In the genomic region with DNA sequence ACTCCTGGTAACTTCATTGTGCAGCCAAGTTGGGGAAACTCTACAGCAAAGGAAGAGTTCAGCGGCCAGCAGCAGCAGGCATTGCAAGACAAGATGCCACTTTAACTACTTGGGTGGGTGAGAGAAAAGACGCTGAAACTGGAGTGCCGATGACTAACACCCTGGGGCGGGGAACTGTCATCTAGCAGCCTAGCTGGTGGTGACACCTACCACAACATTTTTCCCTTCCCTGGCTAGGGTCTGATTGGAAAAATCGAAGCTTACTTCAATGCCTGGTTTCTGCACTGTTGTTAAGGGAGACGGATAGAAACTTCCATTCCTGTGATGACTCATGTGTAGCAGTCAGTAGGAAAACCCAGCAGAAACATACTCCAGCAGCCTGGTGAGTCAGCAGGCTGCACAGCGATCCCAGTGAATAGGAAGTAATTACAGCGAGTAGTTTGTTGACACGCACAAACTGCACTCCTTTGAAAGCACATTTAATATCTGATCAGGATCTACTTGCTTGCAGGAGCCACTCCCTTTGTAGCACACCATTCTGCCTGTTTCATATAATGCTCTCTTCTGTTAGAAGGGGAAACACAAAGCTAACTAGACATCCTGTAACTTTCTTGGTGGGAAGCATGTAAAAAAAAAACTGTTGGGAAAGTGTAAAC, we compare ENCODE assay signal across 1 cellular context.
TF ChIP-seq lines count a peak whose summit lies in the region.

No MANE protein-coding gene starts in this region.

TF ChIP-seq in HepG2, 621 proteins besides CTCF, POLR2A, EP300 and RAD21 (continued from another document and continues in another):
- TF ChIP-seq, protein P1, sequence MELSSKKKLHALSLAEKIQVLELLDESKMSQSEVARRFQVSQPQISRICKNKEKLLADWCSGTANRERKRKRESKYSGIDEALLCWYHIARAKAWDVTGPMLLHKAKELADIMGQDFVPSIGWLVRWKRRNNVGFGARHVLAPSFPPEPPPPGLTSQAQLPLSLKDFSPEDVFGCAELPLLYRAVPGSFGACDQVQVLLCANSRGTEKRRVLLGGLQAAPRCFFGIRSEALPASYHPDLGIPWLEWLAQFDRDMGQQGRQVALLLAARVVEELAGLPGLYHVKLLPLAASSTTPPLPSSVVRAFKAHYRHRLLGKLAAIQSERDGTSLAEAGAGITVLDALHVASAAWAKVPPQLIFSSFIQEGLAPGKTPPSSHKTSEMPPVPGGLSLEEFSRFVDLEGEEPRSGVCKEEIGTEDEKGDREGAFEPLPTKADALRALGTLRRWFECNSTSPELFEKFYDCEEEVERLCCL (CRISPR knock-in tag; IDR thresholded peaks at IDR 0.05; ENCODE audit: borderline replicate concordance): no peak
- TF ChIP-seq CBX2 (IDR thresholded peaks at IDR 0.05; ENCODE audit: low read depth, low read length): no peak
- TF ChIP-seq CBX2 (CRISPR knock-in tag; IDR thresholded peaks at IDR 0.05; ENCODE audit: low read depth): no peak
- peak; percentile 45; the same call in 1 of the 2 replicates for TF ChIP-seq KDM2A (CRISPR knock-in tag; IDR thresholded peaks at IDR 0.05; ENCODE audit: borderline replicate concordance, low read depth)
- TF ChIP-seq RBFOX2 (IDR thresholded peaks at IDR 0.05; ENCODE audit: low read depth, low read length): no peak
- TF ChIP-seq ZNF12 (CRISPR knock-in tag; IDR thresholded peaks at IDR 0.05): peak; percentile 63; the same call in 1 of the 2 replicates
- TF ChIP-seq FLYWCH1 (CRISPR knock-in tag; IDR thresholded peaks at IDR 0.05): no peak
- peak; percentile 37; the same call in 1 of the 2 replicates for TF ChIP-seq ZNF749 (CRISPR knock-in tag; IDR thresholded peaks at IDR 0.05; ENCODE audit: borderline replicate concordance)
- 0 out of 2 replicates have a peak, but pooled peaks have one; percentile 23 for TF ChIP-seq SMYD3 (CRISPR knock-in tag; IDR thresholded peaks at IDR 0.05)
- no peak for TF ChIP-seq KLF15 (CRISPR knock-in tag; IDR thresholded peaks at IDR 0.05; ENCODE audit: borderline replicate concordance)
- TF ChIP-seq ZNF143 (CRISPR knock-in tag; IDR thresholded peaks at IDR 0.05): no peak
- peak; percentile 88 for TF ChIP-seq KMT2A (CRISPR knock-in tag; IDR thresholded peaks at IDR 0.05)
- no peak for TF ChIP-seq ZNF703 (CRISPR knock-in tag; IDR thresholded peaks at IDR 0.05; ENCODE audit: borderline replicate concordance)
- TF ChIP-seq ZFP1 (CRISPR knock-in tag; IDR thresholded peaks at IDR 0.05): no peak
- TF ChIP-seq, protein P2, sequence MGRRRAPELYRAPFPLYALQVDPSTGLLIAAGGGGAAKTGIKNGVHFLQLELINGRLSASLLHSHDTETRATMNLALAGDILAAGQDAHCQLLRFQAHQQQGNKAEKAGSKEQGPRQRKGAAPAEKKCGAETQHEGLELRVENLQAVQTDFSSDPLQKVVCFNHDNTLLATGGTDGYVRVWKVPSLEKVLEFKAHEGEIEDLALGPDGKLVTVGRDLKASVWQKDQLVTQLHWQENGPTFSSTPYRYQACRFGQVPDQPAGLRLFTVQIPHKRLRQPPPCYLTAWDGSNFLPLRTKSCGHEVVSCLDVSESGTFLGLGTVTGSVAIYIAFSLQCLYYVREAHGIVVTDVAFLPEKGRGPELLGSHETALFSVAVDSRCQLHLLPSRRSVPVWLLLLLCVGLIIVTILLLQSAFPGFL (CRISPR knock-in tag; IDR thresholded peaks at IDR 0.05): no peak
- no peak; the same call in 1 of the 2 replicates for TF ChIP-seq MIER2 (CRISPR knock-in tag; IDR thresholded peaks at IDR 0.05)
- TF ChIP-seq ZBTB7A (CRISPR knock-in tag; IDR thresholded peaks at IDR 0.05): no peak
- TF ChIP-seq ZNF598 (CRISPR knock-in tag; IDR thresholded peaks at IDR 0.05; ENCODE audit: borderline replicate concordance): 0 out of 2 replicates have a peak, but pooled peaks have one; percentile 21
- no peak for TF ChIP-seq ZNF672 (CRISPR knock-in tag; IDR thresholded peaks at IDR 0.05)
- no peak for TF ChIP-seq IRX3 (CRISPR knock-in tag; IDR thresholded peaks at IDR 0.05; ENCODE audit: borderline replicate concordance, low read depth)
- TF ChIP-seq, protein P3, sequence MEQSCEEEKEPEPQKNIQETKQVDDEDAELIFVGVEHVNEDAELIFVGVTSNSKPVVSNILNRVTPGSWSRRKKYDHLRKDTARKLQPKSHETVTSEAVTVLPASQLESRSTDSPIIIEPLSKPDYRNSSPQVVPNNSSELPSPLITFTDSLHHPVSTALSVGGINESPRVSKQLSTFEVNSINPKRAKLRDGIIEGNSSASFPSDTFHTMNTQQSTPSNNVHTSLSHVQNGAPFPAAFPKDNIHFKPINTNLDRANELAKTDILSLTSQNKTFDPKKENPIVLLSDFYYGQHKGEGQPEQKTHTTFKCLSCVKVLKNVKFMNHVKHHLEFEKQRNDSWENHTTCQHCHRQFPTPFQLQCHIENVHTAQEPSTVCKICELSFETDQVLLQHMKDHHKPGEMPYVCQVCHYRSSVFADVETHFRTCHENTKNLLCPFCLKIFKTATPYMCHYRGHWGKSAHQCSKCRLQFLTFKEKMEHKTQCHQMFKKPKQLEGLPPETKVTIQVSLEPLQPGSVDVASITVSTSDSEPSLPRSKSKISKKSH (CRISPR knock-in tag; IDR thresholded peaks at IDR 0.05; ENCODE audit: borderline replicate concordance): no peak
- no peak for TF ChIP-seq KLF6 (CRISPR knock-in tag; IDR thresholded peaks at IDR 0.05)
- TF ChIP-seq ZNF550 (CRISPR knock-in tag; IDR thresholded peaks at IDR 0.05; ENCODE audit: borderline replicate concordance): no peak
- no peak; the same call in 1 of the 2 replicates for TF ChIP-seq ZNF335 (CRISPR knock-in tag; IDR thresholded peaks at IDR 0.05)
- TF ChIP-seq ZNF569 (CRISPR knock-in tag; IDR thresholded peaks at IDR 0.05; ENCODE audit: borderline replicate concordance): no peak
- TF ChIP-seq ZNF383 (CRISPR knock-in tag; IDR thresholded peaks at IDR 0.05; ENCODE audit: borderline replicate concordance): no peak
- peak; percentile 89 for TF ChIP-seq SALL1 (CRISPR knock-in tag; IDR thresholded peaks at IDR 0.05)
- TF ChIP-seq ZNF510 (CRISPR knock-in tag; IDR thresholded peaks at IDR 0.05; ENCODE audit: low read depth): no peak
- TF ChIP-seq, protein P4, sequence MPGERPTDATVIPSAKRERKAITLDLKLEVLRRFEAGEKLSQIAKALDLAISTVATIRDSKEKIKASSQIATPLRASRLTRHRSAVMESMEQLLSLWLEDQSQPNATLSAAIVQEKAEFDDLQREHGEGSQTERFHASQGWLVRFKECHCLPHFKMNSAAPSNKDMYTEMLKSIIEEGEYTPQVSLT (CRISPR knock-in tag; IDR thresholded peaks at IDR 0.05; ENCODE audit: borderline replicate concordance, low read depth): no peak
- peak; percentile 61; the same call in 1 of the 2 replicates for TF ChIP-seq HMG20A (CRISPR knock-in tag; IDR thresholded peaks at IDR 0.05; ENCODE audit: borderline replicate concordance)
- TF ChIP-seq HOXD1 (CRISPR knock-in tag; IDR thresholded peaks at IDR 0.05): no peak
- peak; percentile 57 for TF ChIP-seq RARA (CRISPR knock-in tag; IDR thresholded peaks at IDR 0.05)
- TF ChIP-seq, protein P5, sequence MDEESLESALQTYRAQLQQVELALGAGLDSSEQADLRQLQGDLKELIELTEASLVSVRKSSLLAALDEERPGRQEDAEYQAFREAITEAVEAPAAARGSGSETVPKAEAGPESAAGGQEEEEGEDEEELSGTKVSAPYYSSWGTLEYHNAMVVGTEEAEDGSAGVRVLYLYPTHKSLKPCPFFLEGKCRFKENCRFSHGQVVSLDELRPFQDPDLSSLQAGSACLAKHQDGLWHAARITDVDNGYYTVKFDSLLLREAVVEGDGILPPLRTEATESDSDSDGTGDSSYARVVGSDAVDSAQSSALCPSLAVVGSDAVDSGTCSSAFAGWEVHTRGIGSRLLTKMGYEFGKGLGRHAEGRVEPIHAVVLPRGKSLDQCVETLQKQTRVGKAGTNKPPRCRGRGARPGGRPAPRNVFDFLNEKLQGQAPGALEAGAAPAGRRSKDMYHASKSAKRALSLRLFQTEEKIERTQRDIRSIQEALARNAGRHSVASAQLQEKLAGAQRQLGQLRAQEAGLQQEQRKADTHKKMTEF (CRISPR knock-in tag; IDR thresholded peaks at IDR 0.05): peak; percentile 77; the same call in 1 of the 2 replicates
- TF ChIP-seq ZNF607 (CRISPR knock-in tag; IDR thresholded peaks at IDR 0.05; ENCODE audit: borderline replicate concordance): no peak
- TF ChIP-seq ZNF331 (CRISPR knock-in tag; IDR thresholded peaks at IDR 0.05): peak; percentile 75; the same call in 1 of the 2 replicates
- TF ChIP-seq, protein P6, sequence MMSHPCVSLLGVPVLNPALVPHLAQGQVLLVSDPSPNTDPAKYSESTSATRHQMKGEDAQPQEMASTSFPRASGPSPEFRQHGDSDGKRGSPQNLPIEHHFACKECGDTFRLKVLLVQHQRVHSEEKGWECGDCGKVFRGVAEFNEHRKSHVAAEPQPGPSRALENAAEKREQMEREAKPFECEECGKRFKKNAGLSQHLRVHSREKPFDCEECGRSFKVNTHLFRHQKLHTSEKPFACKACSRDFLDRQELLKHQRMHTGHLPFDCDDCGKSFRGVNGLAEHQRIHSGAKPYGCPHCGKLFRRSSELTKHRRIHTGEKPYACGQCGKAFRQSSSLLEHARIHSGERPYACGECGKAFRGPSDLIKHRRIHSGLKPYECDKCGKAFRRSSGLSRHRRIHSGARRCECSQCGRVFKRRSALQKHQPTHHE (CRISPR knock-in tag; IDR thresholded peaks at IDR 0.05; ENCODE audit: borderline replicate concordance): no peak
- TF ChIP-seq ATF7-NPFF (CRISPR knock-in tag; IDR thresholded peaks at IDR 0.05; ENCODE audit: low read depth): no peak
- TF ChIP-seq ZBTB42 (CRISPR knock-in tag; IDR thresholded peaks at IDR 0.05): no peak
- no peak for TF ChIP-seq SIN3B (IDR thresholded peaks at IDR 0.05; ENCODE audit: low read length)
- no peak for TF ChIP-seq BRCA1 (CRISPR knock-in tag; IDR thresholded peaks at IDR 0.05)
- peak; percentile 95 for TF ChIP-seq FOXA3 (CRISPR knock-in tag; IDR thresholded peaks at IDR 0.05)
- no peak for TF ChIP-seq GATA4 (IDR thresholded peaks at IDR 0.05; ENCODE audit: borderline replicate concordance, low read depth)
- TF ChIP-seq ZNF468 (CRISPR knock-in tag; IDR thresholded peaks at IDR 0.05): no peak
- TF ChIP-seq ZNF557 (CRISPR knock-in tag; IDR thresholded peaks at IDR 0.05): no peak
- TF ChIP-seq ZNF746 (CRISPR knock-in tag; IDR thresholded peaks at IDR 0.05): no peak
- TF ChIP-seq ZSCAN12 (CRISPR knock-in tag; IDR thresholded peaks at IDR 0.05): no peak
- peak; percentile 78 for TF ChIP-seq MIXL1 (CRISPR knock-in tag; IDR thresholded peaks at IDR 0.05)
- TF ChIP-seq BORCS8-MEF2B (CRISPR knock-in tag; IDR thresholded peaks at IDR 0.05): no peak
- no peak for TF ChIP-seq LCORL (IDR thresholded peaks at IDR 0.05)
- TF ChIP-seq LCORL (CRISPR knock-in tag; IDR thresholded peaks at IDR 0.05): 0 out of 2 replicates have a peak, but pooled peaks have one; percentile 24
- TF ChIP-seq, protein P7, sequence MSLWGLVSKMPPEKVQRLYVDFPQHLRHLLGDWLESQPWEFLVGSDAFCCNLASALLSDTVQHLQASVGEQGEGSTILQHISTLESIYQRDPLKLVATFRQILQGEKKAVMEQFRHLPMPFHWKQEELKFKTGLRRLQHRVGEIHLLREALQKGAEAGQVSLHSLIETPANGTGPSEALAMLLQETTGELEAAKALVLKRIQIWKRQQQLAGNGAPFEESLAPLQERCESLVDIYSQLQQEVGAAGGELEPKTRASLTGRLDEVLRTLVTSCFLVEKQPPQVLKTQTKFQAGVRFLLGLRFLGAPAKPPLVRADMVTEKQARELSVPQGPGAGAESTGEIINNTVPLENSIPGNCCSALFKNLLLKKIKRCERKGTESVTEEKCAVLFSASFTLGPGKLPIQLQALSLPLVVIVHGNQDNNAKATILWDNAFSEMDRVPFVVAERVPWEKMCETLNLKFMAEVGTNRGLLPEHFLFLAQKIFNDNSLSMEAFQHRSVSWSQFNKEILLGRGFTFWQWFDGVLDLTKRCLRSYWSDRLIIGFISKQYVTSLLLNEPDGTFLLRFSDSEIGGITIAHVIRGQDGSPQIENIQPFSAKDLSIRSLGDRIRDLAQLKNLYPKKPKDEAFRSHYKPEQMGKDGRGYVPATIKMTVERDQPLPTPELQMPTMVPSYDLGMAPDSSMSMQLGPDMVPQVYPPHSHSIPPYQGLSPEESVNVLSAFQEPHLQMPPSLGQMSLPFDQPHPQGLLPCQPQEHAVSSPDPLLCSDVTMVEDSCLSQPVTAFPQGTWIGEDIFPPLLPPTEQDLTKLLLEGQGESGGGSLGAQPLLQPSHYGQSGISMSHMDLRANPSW (CRISPR knock-in tag; IDR thresholded peaks at IDR 0.05; ENCODE audit: borderline replicate concordance): no peak
- TF ChIP-seq, protein P8, sequence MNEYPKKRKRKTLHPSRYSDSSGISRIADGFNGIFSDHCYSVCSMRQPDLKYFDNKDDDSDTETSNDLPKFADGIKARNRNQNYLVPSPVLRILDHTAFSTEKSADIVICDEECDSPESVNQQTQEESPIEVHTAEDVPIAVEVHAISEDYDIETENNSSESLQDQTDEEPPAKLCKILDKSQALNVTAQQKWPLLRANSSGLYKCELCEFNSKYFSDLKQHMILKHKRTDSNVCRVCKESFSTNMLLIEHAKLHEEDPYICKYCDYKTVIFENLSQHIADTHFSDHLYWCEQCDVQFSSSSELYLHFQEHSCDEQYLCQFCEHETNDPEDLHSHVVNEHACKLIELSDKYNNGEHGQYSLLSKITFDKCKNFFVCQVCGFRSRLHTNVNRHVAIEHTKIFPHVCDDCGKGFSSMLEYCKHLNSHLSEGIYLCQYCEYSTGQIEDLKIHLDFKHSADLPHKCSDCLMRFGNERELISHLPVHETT (CRISPR knock-in tag; conservative IDR thresholded peaks at IDR 0.05): no peak
- TF ChIP-seq TCF12 (IDR thresholded peaks at IDR 0.05): no peak
- no peak for TF ChIP-seq TCF12 (CRISPR knock-in tag; IDR thresholded peaks at IDR 0.05)
- TF ChIP-seq, protein P9, sequence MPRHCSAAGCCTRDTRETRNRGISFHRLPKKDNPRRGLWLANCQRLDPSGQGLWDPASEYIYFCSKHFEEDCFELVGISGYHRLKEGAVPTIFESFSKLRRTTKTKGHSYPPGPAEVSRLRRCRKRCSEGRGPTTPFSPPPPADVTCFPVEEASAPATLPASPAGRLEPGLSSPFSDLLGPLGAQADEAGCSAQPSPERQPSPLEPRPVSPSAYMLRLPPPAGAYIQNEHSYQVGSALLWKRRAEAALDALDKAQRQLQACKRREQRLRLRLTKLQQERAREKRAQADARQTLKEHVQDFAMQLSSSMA (CRISPR knock-in tag; IDR thresholded peaks at IDR 0.05): no peak
- TF ChIP-seq RFX3 (CRISPR knock-in tag; IDR thresholded peaks at IDR 0.05): peak; percentile 74
- peak; percentile 81 for TF ChIP-seq RFX1 (IDR thresholded peaks at IDR 0.05)
- no peak for TF ChIP-seq NAIF1 (CRISPR knock-in tag; IDR thresholded peaks at IDR 0.05; ENCODE audit: borderline replicate concordance)
- TF ChIP-seq, protein P10, sequence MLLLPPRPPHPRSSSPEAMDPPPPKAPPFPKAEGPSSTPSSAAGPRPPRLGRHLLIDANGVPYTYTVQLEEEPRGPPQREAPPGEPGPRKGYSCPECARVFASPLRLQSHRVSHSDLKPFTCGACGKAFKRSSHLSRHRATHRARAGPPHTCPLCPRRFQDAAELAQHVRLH (CRISPR knock-in tag; IDR thresholded peaks at IDR 0.05; ENCODE audit: borderline replicate concordance, low read depth): 0 out of 2 replicates have a peak, but pooled peaks have one; percentile 72
- TF ChIP-seq, protein P11, sequence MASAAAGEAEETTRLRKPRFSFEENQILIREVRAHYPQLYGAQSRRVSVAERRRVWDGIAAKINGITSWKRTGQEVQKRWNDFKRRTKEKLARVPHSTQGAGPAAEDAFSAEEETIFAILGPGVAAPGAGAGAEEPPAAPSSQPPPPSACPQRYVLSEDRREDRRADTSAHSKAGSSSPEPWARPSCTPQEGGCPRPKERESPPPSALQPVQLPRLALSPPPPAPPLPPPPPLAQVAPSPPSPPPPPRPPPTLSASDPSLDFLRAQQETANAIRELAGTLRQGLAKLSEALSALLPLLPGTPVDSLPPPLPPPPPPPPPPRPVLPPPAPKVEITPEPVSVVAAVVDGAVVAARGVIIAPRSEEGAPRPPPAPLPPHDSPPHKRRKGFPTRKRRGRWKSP (CRISPR knock-in tag; IDR thresholded peaks at IDR 0.05): no peak
